Comparison of ENCODE assay signal across 16 cellular contexts in genomic region chr7:111103678-111104274, GRCh38. TPM values are rescaled to one million over a fixed set of nuclear protein-coding genes. Genes with fewer than 3 reads are reported as not detected.
DNase-seq lines count a peak whose midpoint lies in the region; ATAC-seq and TF ChIP-seq lines count a peak whose summit lies in the region.
"Had no signal": no experiment of that assay in that cellular context is flagged by ENCODE, and none has a peak within 500 bp of the region (broad histone marks: within the 10 kb centered on the region; RNA-seq: fewer than 3 reads in every experiment).

No MANE protein-coding gene starts in this region.

- no peak for TF ChIP-seq CTCF in osteocyte (IDR thresholded peaks at IDR 0.05)

- no peak for DNase-seq in midbrain (lab: John Stamatoyannopoulos, UW)
- DNase-seq in D341Med (ENCODE audit: low spot score): no peak
- DNase-seq in NCI-H1436 (lab: John Stamatoyannopoulos, UW): no peak
- DNase-seq in osteocyte (ENCODE audit: extremely low spot score, unreplicated experiment): no peak
- DNase-seq: activated CD8-positive, alpha-beta memory T cell treated with anti-CD3 and anti-CD28 coated beads, Interleukin-2, amount 50 U/mL, for 4 hours; Caco-2; IMR-90; left ventricle myocardium inferior; NCI-H2227 treated with DMSO at 0.1 percent for 48 hours; SHP77; uterus had no signal

- ATAC-seq in GM18520 (IDR thresholded peaks at IDR 0.05; ENCODE audit: unreplicated experiment): peak; percentile 43
- peak; percentile 74 for ATAC-seq in GM21367 (IDR thresholded peaks at IDR 0.05; ENCODE audit: unreplicated experiment)
- ATAC-seq in HG03064 (IDR thresholded peaks at IDR 0.05; ENCODE audit: low read depth, unreplicated experiment): peak; percentile 74
- peak; percentile 43 for ATAC-seq in activated T-helper 17 cell treated with anti-CD3 and anti-CD28 coated beads, Interleukin-2, amount 50 U/mL, for 72 hours (replicated peaks)

- no peaks in the 10 kb centered on the region for H3K9me3 Mint-ChIP-seq in activated T-helper 17 cell treated with anti-CD3 and anti-CD28 coated beads, Interleukin-2, amount 50 U/mL, for 72 hours
- no peaks in the 10 kb centered on the region for H3K9me3 Mint-ChIP-seq in osteocyte (ENCODE audit: unreplicated experiment)
- H3K9me3 Mint-ChIP-seq: central memory CD8-positive, alpha-beta T cell had no signal

- peaks cover 7% of the 10 kb centered on the region for H3K36me3 Mint-ChIP-seq in activated T-helper 17 cell treated with anti-CD3 and anti-CD28 coated beads, Interleukin-2, amount 50 U/mL, for 72 hours (ENCODE audit: low read depth)
- H3K36me3 Mint-ChIP-seq in osteocyte (ENCODE audit: unreplicated experiment): no peaks in the 10 kb centered on the region

- H3K4me1 Mint-ChIP-seq in activated T-helper 17 cell treated with anti-CD3 and anti-CD28 coated beads, Interleukin-2, amount 50 U/mL, for 72 hours: peaks cover 4% of the 10 kb centered on the region
- H3K4me1 Mint-ChIP-seq in osteocyte (ENCODE audit: unreplicated experiment): no peaks in the 10 kb centered on the region
- H3K4me1 Mint-ChIP-seq: central memory CD8-positive, alpha-beta T cell had no signal

- H3K4me3 Mint-ChIP-seq in activated T-helper 17 cell treated with anti-CD3 and anti-CD28 coated beads, Interleukin-2, amount 50 U/mL, for 72 hours: no peak overlapping the region
- no peak overlapping the region for H3K4me3 Mint-ChIP-seq in osteocyte (ENCODE audit: unreplicated experiment)
- H3K4me3 Mint-ChIP-seq: central memory CD8-positive, alpha-beta T cell had no signal

- H3K27ac Mint-ChIP-seq in activated T-helper 17 cell treated with anti-CD3 and anti-CD28 coated beads, Interleukin-2, amount 50 U/mL, for 72 hours: no peak overlapping the region
- H3K27ac Mint-ChIP-seq in osteocyte (ENCODE audit: unreplicated experiment): no peak overlapping the region

- H3K27me3 Mint-ChIP-seq in activated T-helper 17 cell treated with anti-CD3 and anti-CD28 coated beads, Interleukin-2, amount 50 U/mL, for 72 hours: no peaks in the 10 kb centered on the region
- no peaks in the 10 kb centered on the region for H3K27me3 Mint-ChIP-seq in osteocyte (ENCODE audit: unreplicated experiment)
- H3K27me3 Mint-ChIP-seq: central memory CD8-positive, alpha-beta T cell had no signal

RNA-seq across cellular contexts. Expression of gene LRRN3, which starts 12.8 kb away (rescaled TPM):
- total RNA-seq in activated T-helper 17 cell treated with anti-CD3 and anti-CD28 coated beads, Interleukin-2, amount 50 U/mL, for 72 hours: 10 to 100 TPM in 1 of 2 donors, 1 to 10 TPM in 1; 9.6 to 30.4 TPM
- total RNA-seq in osteocyte: 0.55 and 0.56 TPM in 2 replicates
